ENCODE assay signal across 8 cellular contexts in genomic region chr1:1889847-1890505, GRCh38. TPM values are rescaled to one million over a fixed set of nuclear protein-coding genes. Genes with fewer than 3 reads are reported as not detected.
A peak's percentile ranks its signal among the peaks of the same experiment; 100 is the strongest.
DNase-seq lines count a peak whose midpoint lies in the region; ATAC-seq and TF ChIP-seq lines count a peak whose summit lies in the region.

No MANE protein-coding gene starts in this region.

- peaks cover 5 to 11% (median 11%) of the 10 kb centered on the region in 3 donors for H3K27me3 Mint-ChIP-seq in CD14-positive monocyte (ENCODE audit: low read depth in 3 of 3)
- H3K27me3 Mint-ChIP-seq in T-helper 2 cell treated with Interferon-gamma antibody and Interleukin-4, amounts not matched to agents 5 μg/mL and 100 μg/mL, for 36 hours (ENCODE audit: low read depth), result no peaks in the 10 kb centered on the region

- no peaks in the 10 kb centered on the region for H3K36me3 ChIP-seq in kidney epithelial cell (ENCODE audit: control insufficient read depth, insufficient read depth, low read length)

- no peaks in the 10 kb centered on the region for H3K27me3 ChIP-seq in kidney epithelial cell (ENCODE audit: control insufficient read depth, insufficient read depth, low read length)

- H3K4me1 Mint-ChIP-seq in CD14-positive monocyte, result peaks cover 59% of the 10 kb centered on the region
- H3K4me1 Mint-ChIP-seq in T-helper 2 cell treated with Interferon-gamma antibody and Interleukin-4, amounts not matched to agents 5 μg/mL and 100 μg/mL, for 36 hours (ENCODE audit: low read depth), result peaks cover 31% of the 10 kb centered on the region

- TF ChIP-seq CTCF in CD14-positive monocyte (IDR thresholded peaks at IDR 0.05), result no peak
- TF ChIP-seq CTCF in kidney epithelial cell (IDR thresholded peaks at IDR 0.05; ENCODE audit: insufficient read depth, low read length, poor library complexity, severe bottlenecking), result no peak

- peaks cover 3 to 9% of the 10 kb centered on the region in 2 donors for H3K36me3 Mint-ChIP-seq in CD14-positive monocyte
- H3K36me3 Mint-ChIP-seq in T-helper 2 cell treated with Interferon-gamma antibody and Interleukin-4, amounts not matched to agents 5 μg/mL and 100 μg/mL, for 36 hours (ENCODE audit: low read depth), result peaks cover 15% of the 10 kb centered on the region

- DNase-seq in CD14-positive monocyte (ENCODE audit: low spot score) (peak; percentile 89), caudate nucleus (lab: John Stamatoyannopoulos, UW) (peak in 20 of 61 donors; percentile 17 to 74 (median 50)), kidney epithelial cell (ENCODE audit: low read depth) (no peak), superior temporal gyrus (ENCODE audit: extremely low spot score) (no peak)
- DNase-seq in T-helper 2 cell treated with Interferon-gamma antibody and Interleukin-4, amounts not matched to agents 5 μg/mL and 100 μg/mL, for 36 hours (ENCODE audit: low spot score), result peak; percentile 49
- DNase-seq in stimulated activated CD4-positive, alpha-beta T cell treated with anti-CD3 and anti-CD28 coated beads, Interleukin-4, amount 100 ng/mL, for 24 hours, result peak; percentile 41

- H3K9me3 Mint-ChIP-seq in CD14-positive monocyte, result no peaks in the 10 kb centered on the region
- no peaks in the 10 kb centered on the region for H3K9me3 Mint-ChIP-seq in T-helper 2 cell treated with Interferon-gamma antibody and Interleukin-4, amounts not matched to agents 5 μg/mL and 100 μg/mL, for 36 hours

- peak; percentile 29 for ATAC-seq in GM19351 (IDR thresholded peaks at IDR 0.05; ENCODE audit: unreplicated experiment)
- peak; percentile 37 for ATAC-seq in HG03521 (IDR thresholded peaks at IDR 0.05; ENCODE audit: unreplicated experiment)

- intact Hi-C loops in CD14-positive monocyte (cut with micrococcal nuclease), result loop anchor here (5.0 to 10.0 kb wide), 4 partner anchors 33 to 113 kb away; partner anchors contain the start of gene NADK (in 1 of the 2)

- peak overlapping the region; percentile 83 to 93 (median 88) for H3K27ac Mint-ChIP-seq in CD14-positive monocyte
- H3K27ac Mint-ChIP-seq in T-helper 2 cell treated with Interferon-gamma antibody and Interleukin-4, amounts not matched to agents 5 μg/mL and 100 μg/mL, for 36 hours, result peak overlapping the region; percentile 82

- H3K27ac ChIP-seq in caudate nucleus (ENCODE audit: low read depth, low read length), result peak overlapping the region; percentile 62

- peak overlapping the region; percentile 96 for H3K4me3 ChIP-seq in kidney epithelial cell (ENCODE audit: low read depth, low read length)

- peak overlapping the region; percentile 87 for H3K4me3 Mint-ChIP-seq in CD14-positive monocyte
- peak overlapping the region; percentile 88 for H3K4me3 Mint-ChIP-seq in T-helper 2 cell treated with Interferon-gamma antibody and Interleukin-4, amounts not matched to agents 5 μg/mL and 100 μg/mL, for 36 hours

RNA-seq across cellular contexts. Expression of gene GNB1, which starts 0.9 kb away (rescaled TPM):
- 100 to 1,000 TPM in 1 of 2 donors, 10 to 100 TPM in 1; 41.9 to 111 TPM for polyA plus RNA-seq in CD14-positive monocyte
- 257 and 261 TPM in 2 replicates for total RNA-seq in kidney epithelial cell

RNA-seq across cellular contexts. Expression of gene CALML6, which starts 25.1 kb away (rescaled TPM):
- polyA plus RNA-seq in CD14-positive monocyte, result not detected
- 0.04 TPM in 1 of 2 replicates, not detected in the other for total RNA-seq in kidney epithelial cell

RNA-seq across cellular contexts. Expression of gene TMEM52, which starts 29.1 kb away (rescaled TPM):
- not detected for polyA plus RNA-seq in CD14-positive monocyte
- total RNA-seq in kidney epithelial cell, result 0.92 and 3.2 TPM in 2 replicates

Comparison
In these comparisons a context has a peak if more than half of its experiments do, and no peak if none do; other contexts are left out.
1. DNase-seq: peak in CD14-positive monocyte (single experiment), T-helper 2 cell treated with Interferon-gamma antibody and Interleukin-4, amounts not matched to agents 5 μg/mL and 100 μg/mL, for 36 hours (single experiment) and stimulated activated CD4-positive, alpha-beta T cell treated with anti-CD3 and anti-CD28 coated beads, Interleukin-4, amount 100 ng/mL, for 24 hours (single experiment); none in kidney epithelial cell (single experiment) and superior temporal gyrus (single experiment).